30 cellular contexts compared by ENCODE assay signal in genomic region chr9:95518026-95518425, GRCh38.
"Had no signal": no experiment of that assay in that cellular context is flagged by ENCODE, and none has a peak within 500 bp of the region (broad histone marks: within the 10 kb centered on the region; RNA-seq: fewer than 3 reads in every experiment).

No MANE protein-coding gene starts in this region.

- DNase-seq: activated CD4-positive, alpha-beta memory T cell treated with anti-CD3 and anti-CD28 coated beads for 36 hours; activated CD4-positive, alpha-beta T cell treated with anti-CD3 and anti-CD28 coated beads for 36 hours; activated CD4-positive, alpha-beta T cell treated with anti-CD3 and anti-CD28 coated beads, Interleukin-2, amount 10 ng/mL, durations not matched to agents 24 days and 14 days; activated CD4-positive, CD25-positive, alpha-beta regulatory T cell; activated CD4-positive, CD25-positive, alpha-beta regulatory T cell treated with anti-CD3 and anti-CD28 coated beads, Interleukin-2, amount 50 U/mL, for 72 hours; activated CD8-positive, alpha-beta memory T cell treated with anti-CD3 and anti-CD28 coated beads, Interleukin-2, amount 10 ng/mL, durations not matched to agents 7 days and 5 days; activated CD8-positive, alpha-beta memory T cell treated with anti-CD3 and anti-CD28 coated beads, Interleukin-2, amount 50 U/mL, for 4 hours; activated CD8-positive, alpha-beta T cell treated with anti-CD3 and anti-CD28 coated beads, Interleukin-2, amount 10 ng/mL, durations not matched to agents 7 days and 5 days; activated gamma-delta T cell; activated naive CD4-positive, alpha-beta T cell; activated naive CD4-positive, alpha-beta T cell treated with anti-CD3 and anti-CD28 coated beads, Interleukin-2, amount 10 ng/mL, durations not matched to agents 7 days and 5 days; activated naive CD8-positive, alpha-beta T cell treated with anti-CD3 and anti-CD28 coated beads, Interleukin-2, amount 10 ng/mL, durations not matched to agents 7 days and 5 days; activated T-cell treated with anti-CD3 and anti-CD28 coated beads, Interleukin-2, amount 50 U/mL, for 1 hour; activated T-cell treated with anti-CD3 and anti-CD28 coated beads, Interleukin-2, amount 50 U/mL, for 48 hours; brain microvascular endothelial cell; effector CD4-positive, alpha-beta T cell; effector memory CD8-positive, alpha-beta T cell; erythroblast; foreskin keratinocyte; gastrocnemius medialis; T-helper 1 cell; T-helper 17 cell; T1000 had no signal

- H3K9me3 Mint-ChIP-seq: activated CD4-positive, alpha-beta T cell treated with anti-CD3 and anti-CD28 coated beads, Interleukin-2, amount 10 ng/mL, durations not matched to agents 24 days and 14 days; T-helper 2 cell treated with Interferon-gamma antibody and Interleukin-4, amounts not matched to agents 5 μg/mL and 100 μg/mL, for 36 hours had no signal

- H3K4me3 Mint-ChIP-seq: activated CD4-positive, alpha-beta memory T cell treated with anti-CD3 and anti-CD28 coated beads for 36 hours; activated CD8-positive, alpha-beta memory T cell treated with anti-CD3 and anti-CD28 coated beads, Interleukin-2, amount 10 ng/mL, durations not matched to agents 7 days and 5 days; activated CD8-positive, alpha-beta T cell treated with anti-CD3 and anti-CD28 coated beads, Interleukin-2, amount 10 ng/mL, durations not matched to agents 7 days and 5 days; activated naive CD8-positive, alpha-beta T cell treated with anti-CD3 and anti-CD28 coated beads, Interleukin-2, amount 10 ng/mL, durations not matched to agents 7 days and 5 days; activated T-helper 1 cell treated with anti-CD3 and anti-CD28 coated beads, Interleukin-12 subunit alpha, Interleukin-12 subunit beta, Interleukin-2, Interleukin-4 antibody, amounts not matched to agents 30 ng/mL and 10 ng/mL and 1 ng/mL, durations not matched to agents 14 hours and 24 hours and 36 hours; dendritic cell treated with granulocyte-macrophage colony-stimulating factor and Interleukin-4, amounts not matched to agents 40 ng/mL and 50 ng/mL, for 4 days; T-helper 2 cell treated with Interferon-gamma antibody and Interleukin-4, amounts not matched to agents 5 μg/mL and 100 μg/mL, for 36 hours had no signal

- H3K27me3 ChIP-seq: ascending aorta, foreskin keratinocyte had no signal

- H3K27ac Mint-ChIP-seq: activated CD4-positive, alpha-beta memory T cell treated with anti-CD3 and anti-CD28 coated beads for 36 hours; activated CD4-positive, alpha-beta T cell treated with anti-CD3 and anti-CD28 coated beads for 36 hours; activated CD4-positive, alpha-beta T cell treated with anti-CD3 and anti-CD28 coated beads, Interleukin-2, amount 10 ng/mL, durations not matched to agents 24 days and 14 days; activated CD8-positive, alpha-beta memory T cell treated with anti-CD3 and anti-CD28 coated beads, Interleukin-2, amount 10 ng/mL, durations not matched to agents 7 days and 5 days; activated CD8-positive, alpha-beta T cell treated with anti-CD3 and anti-CD28 coated beads, Interleukin-2, amount 10 ng/mL, durations not matched to agents 7 days and 5 days; activated naive CD4-positive, alpha-beta T cell treated with anti-CD3 and anti-CD28 coated beads, Interleukin-2, amount 10 ng/mL, durations not matched to agents 7 days and 5 days; activated naive CD4-positive, alpha-beta T cell treated with anti-CD3 and anti-CD28 coated beads, Interleukin-2, amount 50 U/mL, for 72 hours; activated naive CD8-positive, alpha-beta T cell treated with anti-CD3 and anti-CD28 coated beads, Interleukin-2, amount 10 ng/mL, durations not matched to agents 7 days and 5 days; activated T-helper 1 cell treated with anti-CD3 and anti-CD28 coated beads, Interleukin-12 subunit alpha, Interleukin-12 subunit beta, Interleukin-2, Interleukin-4 antibody, amounts not matched to agents 30 ng/mL and 10 ng/mL and 1 ng/mL, durations not matched to agents 14 hours and 24 hours and 36 hours; dendritic cell treated with granulocyte-macrophage colony-stimulating factor and Interleukin-4, amounts not matched to agents 40 ng/mL and 50 ng/mL, for 4 days; effector memory CD8-positive, alpha-beta T cell; T-helper 17 cell; T-helper 2 cell treated with Interferon-gamma antibody and Interleukin-4, amounts not matched to agents 5 μg/mL and 100 μg/mL, for 36 hours had no signal

- ATAC-seq: activated CD4-positive, alpha-beta T cell treated with anti-CD3 and anti-CD28 coated beads for 36 hours; activated CD8-positive, alpha-beta memory T cell treated with anti-CD3 and anti-CD28 coated beads, Interleukin-2, amount 10 ng/mL, durations not matched to agents 7 days and 5 days; activated CD8-positive, alpha-beta T cell treated with anti-CD3 and anti-CD28 coated beads, Interleukin-2, amount 10 ng/mL, durations not matched to agents 7 days and 5 days; activated naive CD4-positive, alpha-beta T cell treated with anti-CD3 and anti-CD28 coated beads, Interleukin-2, amount 50 U/mL, for 72 hours; effector memory CD8-positive, alpha-beta T cell; gastrocnemius medialis; T-helper 17 cell had no signal

- H3K4me3 ChIP-seq: coronary artery had no signal

- H3K36me3 Mint-ChIP-seq: activated CD8-positive, alpha-beta memory T cell treated with anti-CD3 and anti-CD28 coated beads, Interleukin-2, amount 10 ng/mL, durations not matched to agents 7 days and 5 days had no signal

- H3K27ac ChIP-seq: ascending aorta, brain microvascular endothelial cell, coronary artery, foreskin keratinocyte, gastrocnemius medialis had no signal

- H3K9me3 ChIP-seq: ascending aorta, esophagus muscularis mucosa, gastrocnemius medialis had no signal

- H3K36me3 ChIP-seq: ascending aorta, brain microvascular endothelial cell, esophagus muscularis mucosa, gastrocnemius medialis had no signal
